Comparison of ENCODE assay signal across 10 cellular contexts in the genomic region with DNA sequence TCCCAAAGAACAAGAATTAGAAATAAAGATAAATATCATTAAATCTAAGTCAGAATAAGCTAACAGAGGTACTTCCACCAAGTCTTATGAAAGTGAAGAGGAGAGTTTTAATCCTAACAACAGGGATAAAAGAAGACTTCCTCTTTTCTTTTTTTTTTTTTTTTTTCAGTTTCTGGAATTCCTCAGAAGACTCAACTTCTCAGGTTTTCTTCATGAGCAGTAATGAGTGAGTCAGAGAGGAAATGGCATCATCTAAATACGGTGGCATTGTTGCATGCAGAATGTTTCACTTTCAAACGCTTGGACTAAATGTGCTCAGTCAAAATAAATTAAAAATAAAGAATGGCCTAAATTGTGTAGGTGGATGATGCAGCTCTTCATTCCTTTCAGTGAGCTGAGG. TPM values are rescaled to one million over a fixed set of nuclear protein-coding genes. Genes with fewer than 3 reads are reported as not detected.
DNase-seq lines count a peak whose midpoint lies in the region; ATAC-seq, FAIRE-seq and TF ChIP-seq lines count a peak whose summit lies in the region.
"Had no signal": no experiment of that assay in that cellular context is flagged by ENCODE, and none has a peak within 500 bp of the region (broad histone marks: within the 10 kb centered on the region; RNA-seq: fewer than 3 reads in every experiment).

No MANE protein-coding gene starts in this region.

- H3K36me3 ChIP-seq in astrocyte (ENCODE audit: insufficient read depth, low read length) (no peaks in the 10 kb centered on the region), neutrophil (no peaks in the 10 kb centered on the region)

- no peaks in the 10 kb centered on the region for H3K27me3 ChIP-seq in astrocyte (ENCODE audit: insufficient read depth, low read length)
- no peaks in the 10 kb centered on the region for H3K27me3 ChIP-seq in neutrophil

- no peaks in the 10 kb centered on the region for H3K36me3 Mint-ChIP-seq in astrocyte (ENCODE audit: low read depth, unreplicated experiment)

- no peak overlapping the region for H3K4me3 Mint-ChIP-seq in astrocyte (ENCODE audit: unreplicated experiment)

- DNase-seq in GM12864 (ENCODE audit: low read depth): peak; percentile 4
- peak; percentile 9 for DNase-seq in HTR-8/SVneo (ENCODE audit: insufficient read length, low spot score)
- DNase-seq in astrocyte (ENCODE audit: low read depth): peak; percentile 84
- DNase-seq in stimulated activated CD4-positive, alpha-beta T cell treated with anti-CD3 and anti-CD28 coated beads, Interleukin-12 subunit alpha, Interleukin-12 subunit beta, amount 100 ng/mL, for 4 hours: no peak
- DNase-seq in GOT3 (lab: John Stamatoyannopoulos, UW): no peak
- DNase-seq: NCI-H1436 treated with DMSO at 0.1 percent for 48 hours had no signal

- FAIRE-seq in HTR-8/SVneo (lab: Jason Lieb, UNC): no peak
- no peak for FAIRE-seq in astrocyte (lab: Jason Lieb, UNC)
- FAIRE-seq: islet of Langerhans had no signal

- H3K4me3 ChIP-seq in GM12864 (ENCODE audit: low read depth, low read length): no peak overlapping the region
- H3K4me3 ChIP-seq in astrocyte (ENCODE audit: insufficient read depth, low read depth, low read length): no peak overlapping the region
- H3K4me3 ChIP-seq in neutrophil (ENCODE audit: low read depth in 1 of 2, low read length in 1 of 2): peak overlapping the region; percentile 2 to 22

- H3K27ac ChIP-seq in astrocyte (ENCODE audit: low read depth, low read length) (peak overlapping the region; percentile 36), neutrophil (peak overlapping the region; percentile 77)

- no peaks in the 10 kb centered on the region for H3K27me3 Mint-ChIP-seq in astrocyte (ENCODE audit: low read depth, unreplicated experiment)

- H3K9ac ChIP-seq in astrocyte (ENCODE audit: low read length): no peak overlapping the region

- H3K79me2 ChIP-seq in astrocyte (ENCODE audit: insufficient read depth, low read length): no peaks in the 10 kb centered on the region

- peak overlapping the region; percentile 69 for H3K4me2 ChIP-seq in astrocyte (ENCODE audit: low read length)

- H3K27ac Mint-ChIP-seq in astrocyte (ENCODE audit: unreplicated experiment): peak overlapping the region; percentile 77

- H4K20me1 ChIP-seq in astrocyte (ENCODE audit: insufficient read depth, low read length): no peaks in the 10 kb centered on the region

- no peaks in the 10 kb centered on the region for H3K9me3 Mint-ChIP-seq in astrocyte (ENCODE audit: unreplicated experiment)

- TF ChIP-seq POLR2A in GM18505 (IDR thresholded peaks at IDR 0.05; ENCODE audit: borderline replicate concordance, extremely low read depth, insufficient read depth, insufficient read length): no peak

- H3K4me1 Mint-ChIP-seq in astrocyte (ENCODE audit: low read depth, unreplicated experiment): peaks cover 3% of the 10 kb centered on the region

- peak overlapping the region; percentile 44 for H2AFZ ChIP-seq in astrocyte (ENCODE audit: low read depth, low read length)

- H3K9me3 ChIP-seq in astrocyte (ENCODE audit: insufficient read depth, low read depth, low read length) (no peaks in the 10 kb centered on the region), neutrophil (no peaks in the 10 kb centered on the region)

- no peak for ATAC-seq in GM21526 (IDR thresholded peaks at IDR 0.05; ENCODE audit: low FRiP score, unreplicated experiment)
- ATAC-seq in GM18505 (IDR thresholded peaks at IDR 0.05; ENCODE audit: unreplicated experiment): no peak

- H3K4me1 ChIP-seq in astrocyte (ENCODE audit: insufficient read depth, low read length): peaks cover 4% of the 10 kb centered on the region
- peaks cover 19 to 33% of the 10 kb centered on the region in 2 experiments for H3K4me1 ChIP-seq in neutrophil (ENCODE audit: control insufficient read depth in 1 of 2, insufficient read depth in 1 of 2, low read depth in 1 of 2, low read length in 1 of 2)

- TF ChIP-seq CTCF in GM12864 (IDR thresholded peaks at IDR 0.05; ENCODE audit: low read depth, low read length, missing control alignments) (no peak), astrocyte (IDR thresholded peaks at IDR 0.05; ENCODE audit: insufficient read depth, low read depth, low read length) (no peak), neutrophil (IDR thresholded peaks at IDR 0.05) (no peak)

RNA-seq across cellular contexts. Expression of gene ARHGAP15, which starts 45.6 kb away (rescaled TPM):
- not detected in 2 replicates for total RNA-seq in astrocyte

Comparison
In these comparisons a context has a peak if more than half of its experiments do, and no peak if none do; other contexts are left out.
1. DNase-seq: peak in GM12864 (single experiment), HTR-8/SVneo (single experiment) and astrocyte (single experiment); none in stimulated activated CD4-positive, alpha-beta T cell treated with anti-CD3 and anti-CD28 coated beads, Interleukin-12 subunit alpha, Interleukin-12 subunit beta, amount 100 ng/mL, for 4 hours (single experiment) and GOT3 (single experiment).
2. H3K4me3 ChIP-seq: peak in neutrophil (2 of 2); none in GM12864 (single experiment) and astrocyte (single experiment).